ENCODE assay signal across 8 cellular contexts in the genomic region with DNA sequence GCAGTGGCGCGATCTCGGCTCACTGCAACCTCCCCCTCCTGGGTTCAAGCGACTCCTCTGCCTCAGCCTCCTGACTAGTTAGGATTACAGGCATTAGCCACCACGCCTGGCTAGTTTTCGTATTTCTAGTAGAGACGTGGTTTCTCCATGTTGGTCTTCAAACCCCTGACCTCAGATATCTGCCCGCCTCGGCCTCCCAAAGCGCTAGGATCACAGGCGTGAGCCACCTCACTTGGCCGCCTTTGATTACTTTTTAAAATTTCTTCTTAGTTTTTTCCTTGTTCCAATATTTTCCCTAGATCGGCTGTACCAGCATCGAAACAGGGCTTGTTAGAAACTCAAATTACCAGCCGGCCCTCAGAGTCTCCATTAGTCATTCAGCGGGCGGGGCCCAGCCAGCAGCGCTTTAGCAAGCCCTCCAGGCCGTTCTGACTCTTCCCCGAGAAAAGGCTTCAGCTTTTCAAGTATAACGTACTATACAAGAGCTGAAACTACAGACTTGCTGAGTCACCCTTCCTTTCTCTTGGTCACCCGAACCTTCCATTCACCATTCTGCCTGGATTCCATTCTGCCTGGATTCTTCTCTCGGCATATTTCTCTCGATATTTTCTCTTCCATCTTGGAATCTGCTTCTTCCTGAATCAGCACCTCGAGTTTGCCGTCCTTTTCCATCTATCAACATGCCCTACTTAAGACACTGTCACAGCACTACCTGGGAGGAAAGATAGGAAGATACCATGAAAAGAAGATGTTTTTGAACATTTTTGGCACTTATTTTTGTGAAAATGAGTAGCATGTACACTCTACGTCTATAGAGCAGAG. TPM values are rescaled to one million over a fixed set of nuclear protein-coding genes. Genes with fewer than 3 reads are reported as not detected.
DNase-seq lines count a peak whose midpoint lies in the region; ATAC-seq, FAIRE-seq and TF ChIP-seq lines count a peak whose summit lies in the region.

No MANE protein-coding gene starts in this region.

- H3K27me3 ChIP-seq in HepG2 (ENCODE audit: control insufficient read depth in 1 of 2, insufficient read depth in 2 of 2, low read length in 2 of 2), result no peaks in the 10 kb centered on the region
- H3K27me3 ChIP-seq in right lobe of liver, result no peaks in the 10 kb centered on the region
- no peaks in the 10 kb centered on the region for H3K27me3 ChIP-seq in thyroid gland

- intact Hi-C loops in HepG2 (cut with micrococcal nuclease; ENCODE audit: unreplicated experiment), result no loop called here
- intact Hi-C loops in right lobe of liver (cut with DNase I), result no loop called here
- intact Hi-C loops in thyroid gland (cut with DNase I), result no loop called here

- no peak for ATAC-seq in HepG2
- no peak for ATAC-seq in right lobe of liver

- no peak for TF ChIP-seq CTCF in HepG2 (CRISPR knock-in tag; IDR thresholded peaks at IDR 0.05)
- no peak for TF ChIP-seq CTCF in right lobe of liver (IDR thresholded peaks at IDR 0.05)
- TF ChIP-seq CTCF in fibroblast of mammary gland (conservative IDR thresholded peaks at IDR 0.05; ENCODE audit: control insufficient read depth, insufficient read depth, low read depth, low read length), result no peak
- TF ChIP-seq CTCF in thyroid gland (IDR thresholded peaks at IDR 0.05), result no peak

- no peaks in the 10 kb centered on the region for H3K9me3 ChIP-seq in HepG2 (ENCODE audit: low read length)
- H3K9me3 ChIP-seq in right lobe of liver, result no peaks in the 10 kb centered on the region
- no peaks in the 10 kb centered on the region for H3K9me3 ChIP-seq in thyroid gland

- POLR2A ChIA-PET in HepG2 (lab: Yijun Ruan, JAX), result no interaction called here

- TF ChIP-seq POLR2A in HepG2 (IDR thresholded peaks at IDR 0.05; ENCODE audit: insufficient read depth in 1 of 2, low read depth in 2 of 2, low read length in 2 of 2) (no peak), right lobe of liver (IDR thresholded peaks at IDR 0.05) (no peak), thyroid gland (IDR thresholded peaks at IDR 0.05) (no peak)

- no peak for FAIRE-seq in HepG2 (lab: Jason Lieb, UNC)

- WGBS in HepG2 (ENCODE audit: low lambda C conversion rate), result 86% methylated on average over 27 of the region's 27 CpGs
- WGBS in right lobe of liver (ENCODE audit: insufficient coverage, low coverage, low lambda C conversion rate, missing lambda C conversion rate), result 77% methylated on average over 23 of the region's 27 CpGs
- WGBS in thyroid gland, 2 donors, result 72 to 73% methylated on average over 27 of the region's 27 CpGs

- DNase-seq in HepG2 (ENCODE audit: low spot score) (no peak), right lobe of liver (no peak), RKO (ENCODE audit: low spot score) (peak; percentile 83), fibroblast of mammary gland (ENCODE audit: low read depth) (peak; percentile 93), ureter (ENCODE audit: low spot score) (peak; percentile 47), middle frontal gyrus (ENCODE audit: extremely low spot score, low spot score) (no peak), mucosa of gallbladder (ENCODE audit: low spot score) (no peak), thyroid gland (no peak)

- H3K27ac ChIP-seq in HepG2 (ENCODE audit: extremely low read length, insufficient read depth, low read length) (no peak overlapping the region), right lobe of liver (no peak overlapping the region), thyroid gland (no peak overlapping the region)

- no peak overlapping the region for H2AFZ ChIP-seq in HepG2 (ENCODE audit: low read length)

- H3K4me1 ChIP-seq in HepG2 (ENCODE audit: insufficient read depth, low read length), result peaks cover 4% of the 10 kb centered on the region; the same call in 1 of the 2 replicates
- H3K4me1 ChIP-seq in right lobe of liver, result no peaks in the 10 kb centered on the region
- H3K4me1 ChIP-seq in thyroid gland, result no peaks in the 10 kb centered on the region

- H4K20me1 ChIP-seq in HepG2 (ENCODE audit: insufficient read depth, low read length), result no peaks in the 10 kb centered on the region

- H3K36me3 ChIP-seq in HepG2 (replicated peaks in 1 of 2; ENCODE audit: control insufficient read depth in 1 of 2, insufficient read depth in 2 of 2, low read length in 2 of 2), result no peaks in the 10 kb centered on the region
- H3K36me3 ChIP-seq in right lobe of liver, result no peaks in the 10 kb centered on the region
- no peaks in the 10 kb centered on the region for H3K36me3 ChIP-seq in thyroid gland

- BruUV-seq in HepG2 (replicated peaks; lab: Mats Ljungman, UMichigan), result no TSS peak

- no peak overlapping the region for H3K9ac ChIP-seq in HepG2 (ENCODE audit: insufficient read depth, low read depth, low read length)

- CTCF ChIA-PET in HepG2 (lab: Yijun Ruan, JAX; ENCODE audit: low intra/inter-chr PET ratio, low total read pairs), result no interaction called here

- H3K79me2 ChIP-seq in HepG2 (ENCODE audit: insufficient read depth, low read length), result no peaks in the 10 kb centered on the region

- no peak overlapping the region for H3K4me2 ChIP-seq in HepG2 (ENCODE audit: low read depth, low read length)

- no peak overlapping the region for H3K4me3 ChIP-seq in HepG2 (replicated peaks in 1 of 3; ENCODE audit: insufficient read depth in 1 of 3, low read depth in 2 of 3, low read length in 3 of 3)
- no peak overlapping the region for H3K4me3 ChIP-seq in right lobe of liver
- peak overlapping the region; percentile 29 for H3K4me3 ChIP-seq in fibroblast of mammary gland (ENCODE audit: control insufficient read depth, low read depth, low read length)
- H3K4me3 ChIP-seq in thyroid gland (replicated peaks in 1 of 3), result no peak overlapping the region

- in situ Hi-C loops in HepG2 (cut with HindIII; ENCODE audit: extremely low pct_ligation_motif_present, low pct_unique_long_range_greater_than_20kb), result no loop called here

- TF ChIP-seq EP300 in HepG2 (IDR thresholded peaks at IDR 0.05; ENCODE audit: low read depth in 2 of 2, low read length in 2 of 2), result no peak
- no peak for TF ChIP-seq EP300 in HepG2 (CRISPR knock-in tag; IDR thresholded peaks at IDR 0.05; ENCODE audit: borderline replicate concordance)

- TF ChIP-seq RAD21 in HepG2 (CRISPR knock-in tag; IDR thresholded peaks at IDR 0.05), result no peak

TF ChIP-seq in HepG2, 621 proteins besides CTCF, POLR2A, EP300 and RAD21:
- TF ChIP-seq GZF1 (CRISPR knock-in tag; IDR thresholded peaks at IDR 0.05) (no peak), MAFK (conservative IDR thresholded peaks at IDR 0.05 in 1 of 2, IDR thresholded peaks at IDR 0.05 in 1 of 2; ENCODE audit: low read length in 2 of 2) (peak; percentile 26 to 50; a peak in 2 of 4 replicates), NFE2L2 (IDR thresholded peaks at IDR 0.05; ENCODE audit: low read length) (peak; percentile 81; the same call in 1 of the 2 replicates)

RNA-seq across cellular contexts. Expression of gene CAPRIN1, which starts 6.7 kb away (rescaled TPM):
- total RNA-seq in HepG2 (2016; rRNA removed; fragmentation: Illumina TruSeq; extraction: Trizol), result 162 and 284 TPM in 2 replicates
- total RNA-seq in HepG2 (2016; cell fraction: cytosol; rRNA removed; fragmentation: Illumina TruSeq; extraction: Trizol; ENCODE audit: low read depth), result 44.8 and 58.6 TPM in 2 replicates
- total RNA-seq in HepG2 (2016; cell fraction: insoluble cytoplasmic fraction; rRNA removed; fragmentation: Illumina TruSeq; extraction: Trizol), result 162 and 279 TPM in 2 replicates
- 104 and 119 TPM in 2 replicates for total RNA-seq in HepG2 (2016; cell fraction: membrane; rRNA removed; fragmentation: Illumina TruSeq; extraction: Trizol)
- 189 and 204 TPM in 2 replicates for total RNA-seq in HepG2 (2016; cell fraction: nucleus; rRNA removed; fragmentation: Illumina TruSeq; extraction: Trizol)
- polyA plus RNA-seq in HepG2 (2011; rRNA removed), result 94.9 and 114 TPM in 2 replicates
- polyA plus RNA-seq in HepG2 (2011; cell fraction: cytosol; rRNA removed), result 74.4 and 98.8 TPM in 2 replicates
- 51.0 and 58.1 TPM in 2 replicates for polyA plus RNA-seq in HepG2 (2011; cell fraction: nucleus; rRNA removed)
- polyA plus RNA-seq in HepG2 (2012), result 80.9 and 114 TPM in 2 replicates
- polyA plus RNA-seq in HepG2 (2016; cell fraction: cytosol; fragmentation: Illumina TruSeq; extraction: Trizol; ENCODE audit: low read depth), result 16.0 and 18.8 TPM in 2 replicates
- polyA plus RNA-seq in HepG2 (2016; cell fraction: insoluble cytoplasmic fraction; fragmentation: Illumina TruSeq; extraction: Trizol; ENCODE audit: low read depth), result 277 and 286 TPM in 2 replicates
- 61.3 and 64.2 TPM in 2 replicates for polyA plus RNA-seq in HepG2 (2016; cell fraction: membrane; fragmentation: Illumina TruSeq; extraction: Trizol; ENCODE audit: low read depth)
- 144 and 159 TPM in 2 replicates for polyA plus RNA-seq in HepG2 (2016; cell fraction: nucleus; fragmentation: Illumina TruSeq; extraction: Trizol; ENCODE audit: insufficient read depth, low read depth)
- polyA minus RNA-seq in HepG2 (2011; rRNA and poly(A)+ RNA removed; ENCODE audit: low replicate concordance), result 229 and 694 TPM in 2 replicates
- polyA minus RNA-seq in HepG2 (2011; cell fraction: cytosol; rRNA and poly(A)+ RNA removed), result 122 and 129 TPM in 2 replicates
- 193 and 204 TPM in 2 replicates for polyA minus RNA-seq in HepG2 (2011; cell fraction: nucleus; rRNA and poly(A)+ RNA removed)
- 10 to 100 TPM; 60.0 to 87.6 (median 71.2) TPM for total RNA-seq in right lobe of liver
- 244 TPM for total RNA-seq in ureter
- total RNA-seq in mucosa of gallbladder, result 204 TPM
- 100 to 1,000 TPM; 164 to 207 (median 180) TPM for total RNA-seq in thyroid gland

Comparison
In these comparisons a context has a peak if more than half of its experiments do, and no peak if none do; other contexts are left out.
1. DNase-seq: peak in RKO (single experiment), fibroblast of mammary gland (single experiment) and ureter (single experiment); none in HepG2 (single experiment), right lobe of liver (0 of 3), middle frontal gyrus (single experiment), mucosa of gallbladder (single experiment) and thyroid gland (0 of 2).